39 cellular contexts compared by ENCODE assay signal in the genomic region with DNA sequence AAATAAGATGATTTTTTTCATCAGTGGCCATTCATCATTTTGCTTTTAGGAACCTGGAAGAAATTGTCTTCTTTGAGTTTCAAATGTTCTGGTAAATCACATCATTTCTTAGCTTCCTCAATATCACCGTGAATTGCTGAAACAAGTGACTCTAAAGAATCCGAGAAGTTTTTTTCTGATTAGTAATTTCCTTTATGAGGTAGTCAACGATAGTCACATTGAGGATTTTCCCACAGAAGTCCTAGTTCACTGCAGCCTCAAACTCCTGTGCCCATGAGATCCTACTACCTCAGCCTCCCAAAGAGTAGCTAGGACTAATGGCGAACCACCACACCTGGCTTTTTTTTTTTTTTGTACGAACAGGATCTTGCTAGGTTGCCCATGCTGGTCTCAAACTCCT. TPM values are rescaled to one million over a fixed set of nuclear protein-coding genes. Genes with fewer than 3 reads are reported as not detected.
"Had no signal": no experiment of that assay in that cellular context is flagged by ENCODE, and none has a peak within 500 bp of the region (broad histone marks: within the 10 kb centered on the region; RNA-seq: fewer than 3 reads in every experiment).

No MANE protein-coding gene starts in this region.

- H3K27ac Mint-ChIP-seq: activated CD4-positive, alpha-beta T cell treated with anti-CD3 and anti-CD28 coated beads, Interleukin-2, amount 10 ng/mL, durations not matched to agents 7 days and 5 days; activated CD8-positive, alpha-beta T cell treated with anti-CD3 and anti-CD28 coated beads for 36 hours; activated naive CD4-positive, alpha-beta T cell treated with anti-CD3 and anti-CD28 coated beads for 36 hours; activated naive CD4-positive, alpha-beta T cell treated with anti-CD3 and anti-CD28 coated beads, Interleukin-2, amount 50 U/mL, for 24 hours; activated naive CD8-positive, alpha-beta T cell treated with anti-CD3 and anti-CD28 coated beads for 36 hours; activated naive CD8-positive, alpha-beta T cell treated with anti-CD3 and anti-CD28 coated beads, Interleukin-2, amount 50 U/mL, for 24 hours; activated T-helper 1 cell treated with anti-CD3 and anti-CD28 coated beads, Interleukin-12 subunit alpha, Interleukin-12 subunit beta, Interleukin-2, Interleukin-4 antibody, amounts not matched to agents 30 ng/mL and 10 ng/mL and 1 ng/mL, durations not matched to agents 14 hours and 24 hours and 36 hours; activated T-helper 2 cell treated with anti-CD3 and anti-CD28 coated beads, Interferon-gamma antibody, Interleukin-2, Interleukin-4, amounts not matched to agents 10 μg/mL and 5 μg/mL and 100 μg/mL, durations not matched to agents 14 hours and 24 hours and 36 hours; brain; effector memory CD8-positive, alpha-beta T cell; T-helper 17 cell; T-helper 2 cell treated with Interferon-gamma antibody and Interleukin-4, amounts not matched to agents 5 μg/mL and 100 μg/mL, for 36 hours; WTC11 had no signal

- H3K9me3 ChIP-seq: adrenal gland, breast epithelium, colonic mucosa, esophagus muscularis mucosa, gastroesophageal sphincter, heart right ventricle had no signal

- H3K4me1 ChIP-seq: breast epithelium, colonic mucosa, esophagus muscularis mucosa, gastroesophageal sphincter had no signal

- H3K27me3 ChIP-seq: adrenal gland, breast epithelium, colonic mucosa, esophagus muscularis mucosa, gastroesophageal sphincter, heart right ventricle, hepatocyte had no signal

- H3K27me3 Mint-ChIP-seq: activated CD8-positive, alpha-beta T cell treated with anti-CD3 and anti-CD28 coated beads for 36 hours; activated naive CD4-positive, alpha-beta T cell treated with anti-CD3 and anti-CD28 coated beads, Interleukin-2, amount 50 U/mL, for 24 hours; activated naive CD8-positive, alpha-beta T cell treated with anti-CD3 and anti-CD28 coated beads for 36 hours had no signal

- H2AFZ ChIP-seq: hepatocyte had no signal

- H3K9me3 Mint-ChIP-seq: activated CD4-positive, alpha-beta T cell treated with anti-CD3 and anti-CD28 coated beads, Interleukin-2, amount 10 ng/mL, durations not matched to agents 7 days and 5 days; activated CD8-positive, alpha-beta T cell treated with anti-CD3 and anti-CD28 coated beads for 36 hours; activated naive CD4-positive, alpha-beta T cell treated with anti-CD3 and anti-CD28 coated beads for 36 hours; activated naive CD4-positive, alpha-beta T cell treated with anti-CD3 and anti-CD28 coated beads, Interleukin-2, amount 50 U/mL, for 24 hours; activated naive CD8-positive, alpha-beta T cell treated with anti-CD3 and anti-CD28 coated beads for 36 hours; activated naive CD8-positive, alpha-beta T cell treated with anti-CD3 and anti-CD28 coated beads, Interleukin-2, amount 50 U/mL, for 24 hours; activated T-helper 1 cell treated with anti-CD3 and anti-CD28 coated beads, Interleukin-12 subunit alpha, Interleukin-12 subunit beta, Interleukin-2, Interleukin-4 antibody, amounts not matched to agents 30 ng/mL and 10 ng/mL and 1 ng/mL, durations not matched to agents 14 hours and 24 hours and 36 hours; activated T-helper 2 cell treated with anti-CD3 and anti-CD28 coated beads, Interferon-gamma antibody, Interleukin-2, Interleukin-4, amounts not matched to agents 10 μg/mL and 5 μg/mL and 100 μg/mL, durations not matched to agents 14 hours and 24 hours and 36 hours; effector memory CD8-positive, alpha-beta T cell; T-helper 2 cell treated with Interferon-gamma antibody and Interleukin-4, amounts not matched to agents 5 μg/mL and 100 μg/mL, for 36 hours had no signal

- H3K27ac ChIP-seq: adrenal gland, breast epithelium, cardiac muscle cell, colonic mucosa, esophagus muscularis mucosa, gastroesophageal sphincter, heart right ventricle, hepatocyte, VCaP had no signal

- H3K4me1 Mint-ChIP-seq: activated CD4-positive, alpha-beta T cell treated with anti-CD3 and anti-CD28 coated beads, Interleukin-2, amount 10 ng/mL, durations not matched to agents 7 days and 5 days; activated naive CD4-positive, alpha-beta T cell treated with anti-CD3 and anti-CD28 coated beads, Interleukin-2, amount 50 U/mL, for 24 hours; activated naive CD8-positive, alpha-beta T cell treated with anti-CD3 and anti-CD28 coated beads for 36 hours; activated naive CD8-positive, alpha-beta T cell treated with anti-CD3 and anti-CD28 coated beads, Interleukin-2, amount 50 U/mL, for 24 hours had no signal

- H3K79me2 ChIP-seq: hepatocyte had no signal

- H3K4me2 ChIP-seq: hepatocyte had no signal

- H3K36me3 ChIP-seq: adrenal gland, breast epithelium, cardiac muscle cell, colonic mucosa, esophagus muscularis mucosa, gastroesophageal sphincter, heart right ventricle had no signal

- ATAC-seq: activated CD8-positive, alpha-beta T cell treated with anti-CD3 and anti-CD28 coated beads for 36 hours; activated naive CD8-positive, alpha-beta T cell treated with anti-CD3 and anti-CD28 coated beads, Interleukin-2, amount 50 U/mL, for 24 hours; effector memory CD8-positive, alpha-beta T cell; gastroesophageal sphincter; T-helper 17 cell; WTC11 had no signal

- DNase-seq: activated CD4-positive, alpha-beta T cell treated with anti-CD3 and anti-CD28 coated beads for 1 hour; activated CD4-positive, alpha-beta T cell treated with anti-CD3 and anti-CD28 coated beads for 4 hours; activated CD4-positive, alpha-beta T cell treated with anti-CD3 and anti-CD28 coated beads, Interleukin-2, amount 10 ng/mL, durations not matched to agents 7 days and 5 days; activated CD4-positive, alpha-beta T cell treated with anti-CD3 and anti-CD28 coated beads, Interleukin-2, amount 50 U/mL, for 48 hours; activated CD8-positive, alpha-beta memory T cell treated with anti-CD3 and anti-CD28 coated beads for 24 hours; activated CD8-positive, alpha-beta T cell treated with anti-CD3 and anti-CD28 coated beads for 36 hours; activated effector memory CD4-positive, alpha-beta T cell treated with anti-CD3 and anti-CD28 coated beads, Interleukin-2, amount 50 U/mL, for 16 hours; activated naive CD4-positive, alpha-beta T cell treated with anti-CD3 and anti-CD28 coated beads for 36 hours; activated naive CD8-positive, alpha-beta T cell treated with anti-CD3 and anti-CD28 coated beads for 36 hours; activated naive CD8-positive, alpha-beta T cell treated with anti-CD3 and anti-CD28 coated beads, Interleukin-2, amount 50 U/mL, for 24 hours; activated T-cell treated with anti-CD3 and anti-CD28 coated beads, Interleukin-2, amount 50 U/mL, for 1 hour; activated T-cell treated with anti-CD3 and anti-CD28 coated beads, Interleukin-2, amount 50 U/mL, for 48 hours; adrenal gland; amygdala; aorta; central memory CD4-positive, alpha-beta T cell; cerebellar nuclear complex; colonic mucosa; effector CD4-positive, alpha-beta T cell; effector memory CD8-positive, alpha-beta T cell; erythroblast; foreskin melanocyte; heart right ventricle; T-helper 17 cell; T1000 had no signal

- H3K4me3 ChIP-seq: adrenal gland, breast epithelium, cardiac muscle cell, colonic mucosa, esophagus muscularis mucosa, gastroesophageal sphincter, heart right ventricle, hepatocyte had no signal

- H3K36me3 Mint-ChIP-seq: activated naive CD4-positive, alpha-beta T cell treated with anti-CD3 and anti-CD28 coated beads, Interleukin-2, amount 50 U/mL, for 24 hours; activated naive CD8-positive, alpha-beta T cell treated with anti-CD3 and anti-CD28 coated beads for 36 hours; brain had no signal

- H3K4me3 Mint-ChIP-seq: activated CD4-positive, alpha-beta T cell treated with anti-CD3 and anti-CD28 coated beads, Interleukin-2, amount 10 ng/mL, durations not matched to agents 7 days and 5 days; activated CD8-positive, alpha-beta T cell treated with anti-CD3 and anti-CD28 coated beads for 36 hours; activated naive CD4-positive, alpha-beta T cell treated with anti-CD3 and anti-CD28 coated beads for 36 hours; activated naive CD4-positive, alpha-beta T cell treated with anti-CD3 and anti-CD28 coated beads, Interleukin-2, amount 50 U/mL, for 24 hours; activated naive CD8-positive, alpha-beta T cell treated with anti-CD3 and anti-CD28 coated beads for 36 hours; activated naive CD8-positive, alpha-beta T cell treated with anti-CD3 and anti-CD28 coated beads, Interleukin-2, amount 50 U/mL, for 24 hours; activated T-helper 1 cell treated with anti-CD3 and anti-CD28 coated beads, Interleukin-12 subunit alpha, Interleukin-12 subunit beta, Interleukin-2, Interleukin-4 antibody, amounts not matched to agents 30 ng/mL and 10 ng/mL and 1 ng/mL, durations not matched to agents 14 hours and 24 hours and 36 hours; brain; effector memory CD8-positive, alpha-beta T cell; T-helper 17 cell; T-helper 2 cell treated with Interferon-gamma antibody and Interleukin-4, amounts not matched to agents 5 μg/mL and 100 μg/mL, for 36 hours; WTC11 had no signal

RNA-seq across cellular contexts. Expression of gene TMPRSS7, which starts 3.6 kb away (rescaled TPM):
- total RNA-seq: activated CD4-positive, alpha-beta T cell treated with anti-CD3 and anti-CD28 coated beads, Interleukin-2, amount 10 ng/mL, durations not matched to agents 7 days and 5 days; activated CD8-positive, alpha-beta T cell treated with anti-CD3 and anti-CD28 coated beads for 36 hours; activated naive CD4-positive, alpha-beta T cell treated with anti-CD3 and anti-CD28 coated beads for 36 hours; activated naive CD8-positive, alpha-beta T cell treated with anti-CD3 and anti-CD28 coated beads for 36 hours; activated T-helper 1 cell treated with anti-CD3 and anti-CD28 coated beads, Interleukin-12 subunit alpha, Interleukin-12 subunit beta, Interleukin-2, Interleukin-4 antibody, amounts not matched to agents 30 ng/mL and 10 ng/mL and 1 ng/mL, durations not matched to agents 14 hours and 24 hours and 36 hours; activated T-helper 2 cell treated with anti-CD3 and anti-CD28 coated beads, Interferon-gamma antibody, Interleukin-2, Interleukin-4, amounts not matched to agents 10 μg/mL and 5 μg/mL and 100 μg/mL, durations not matched to agents 14 hours and 24 hours and 36 hours; adrenal gland; aorta; cardiac muscle cell; colonic mucosa; esophagus muscularis mucosa; fibroblast of villous mesenchyme; gastroesophageal sphincter; glomerular endothelial cell; heart right ventricle; hepatocyte; WTC11 had no signal
- polyA plus RNA-seq: adrenal gland, aorta, cardiac muscle cell, heart right ventricle had no signal

RNA-seq across cellular contexts. Expression of gene TAGLN3, which starts 32.2 kb away (rescaled TPM):
- total RNA-seq: aorta, breast epithelium, fibroblast of villous mesenchyme had no signal
- polyA plus RNA-seq: aorta had no signal
